In the genomic region with DNA sequence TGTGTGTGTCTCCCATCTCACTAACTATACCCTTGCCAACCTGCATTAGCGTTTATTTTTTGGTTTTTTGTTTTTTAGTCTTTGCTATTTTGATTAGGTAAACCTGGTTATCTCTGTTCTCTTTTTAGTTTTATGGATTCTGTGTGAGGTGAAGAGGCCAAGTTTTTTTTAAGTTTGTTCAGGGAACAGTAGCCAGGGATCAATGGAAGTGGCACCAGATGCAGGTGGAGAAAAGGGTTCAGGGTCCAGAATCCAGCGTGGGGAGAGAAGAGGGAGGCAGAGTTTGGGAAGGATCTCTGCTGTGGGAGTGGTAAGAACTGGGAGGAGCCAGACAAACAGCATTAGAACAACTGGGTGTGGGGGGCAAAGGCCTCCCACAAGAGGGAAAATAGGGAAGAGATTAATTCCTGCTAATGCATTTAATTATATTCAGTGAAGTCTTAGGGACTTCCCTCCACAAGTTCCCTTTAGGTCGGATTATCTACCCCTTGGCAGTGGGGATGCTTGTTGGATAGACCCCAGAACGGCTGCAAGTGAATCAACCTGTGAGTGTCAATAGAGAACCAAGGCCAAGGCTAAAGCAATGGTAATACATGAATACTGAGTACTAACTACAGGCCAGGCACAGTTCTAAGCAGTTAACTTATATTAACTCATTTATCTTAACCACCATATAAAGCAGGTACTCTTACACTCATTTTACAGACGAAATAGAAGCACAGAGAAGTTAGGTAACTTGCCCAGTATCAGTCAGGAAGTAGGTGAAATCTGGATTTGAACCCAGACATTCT, we compare ENCODE assay signal across 1 cellular context.
A peak's percentile ranks its signal among the peaks of the same experiment; 100 is the strongest.
TF ChIP-seq lines count a peak whose summit lies in the region.

No MANE protein-coding gene starts in this region.

TF ChIP-seq in HepG2, 621 proteins besides CTCF, POLR2A, EP300 and RAD21 (continued from another document and continues in another):
- TF ChIP-seq, protein P1, sequence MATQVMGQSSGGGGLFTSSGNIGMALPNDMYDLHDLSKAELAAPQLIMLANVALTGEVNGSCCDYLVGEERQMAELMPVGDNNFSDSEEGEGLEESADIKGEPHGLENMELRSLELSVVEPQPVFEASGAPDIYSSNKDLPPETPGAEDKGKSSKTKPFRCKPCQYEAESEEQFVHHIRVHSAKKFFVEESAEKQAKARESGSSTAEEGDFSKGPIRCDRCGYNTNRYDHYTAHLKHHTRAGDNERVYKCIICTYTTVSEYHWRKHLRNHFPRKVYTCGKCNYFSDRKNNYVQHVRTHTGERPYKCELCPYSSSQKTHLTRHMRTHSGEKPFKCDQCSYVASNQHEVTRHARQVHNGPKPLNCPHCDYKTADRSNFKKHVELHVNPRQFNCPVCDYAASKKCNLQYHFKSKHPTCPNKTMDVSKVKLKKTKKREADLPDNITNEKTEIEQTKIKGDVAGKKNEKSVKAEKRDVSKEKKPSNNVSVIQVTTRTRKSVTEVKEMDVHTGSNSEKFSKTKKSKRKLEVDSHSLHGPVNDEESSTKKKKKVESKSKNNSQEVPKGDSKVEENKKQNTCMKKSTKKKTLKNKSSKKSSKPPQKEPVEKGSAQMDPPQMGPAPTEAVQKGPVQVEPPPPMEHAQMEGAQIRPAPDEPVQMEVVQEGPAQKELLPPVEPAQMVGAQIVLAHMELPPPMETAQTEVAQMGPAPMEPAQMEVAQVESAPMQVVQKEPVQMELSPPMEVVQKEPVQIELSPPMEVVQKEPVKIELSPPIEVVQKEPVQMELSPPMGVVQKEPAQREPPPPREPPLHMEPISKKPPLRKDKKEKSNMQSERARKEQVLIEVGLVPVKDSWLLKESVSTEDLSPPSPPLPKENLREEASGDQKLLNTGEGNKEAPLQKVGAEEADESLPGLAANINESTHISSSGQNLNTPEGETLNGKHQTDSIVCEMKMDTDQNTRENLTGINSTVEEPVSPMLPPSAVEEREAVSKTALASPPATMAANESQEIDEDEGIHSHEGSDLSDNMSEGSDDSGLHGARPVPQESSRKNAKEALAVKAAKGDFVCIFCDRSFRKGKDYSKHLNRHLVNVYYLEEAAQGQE (IDR thresholded peaks at IDR 0.05; ENCODE audit: borderline replicate concordance in 1 of 2, low read depth in 1 of 2, low read length in 2 of 2): peak in 1 of 2 experiments; percentile 11; a peak in 1 of 4 replicates
- TF ChIP-seq, protein P2, sequence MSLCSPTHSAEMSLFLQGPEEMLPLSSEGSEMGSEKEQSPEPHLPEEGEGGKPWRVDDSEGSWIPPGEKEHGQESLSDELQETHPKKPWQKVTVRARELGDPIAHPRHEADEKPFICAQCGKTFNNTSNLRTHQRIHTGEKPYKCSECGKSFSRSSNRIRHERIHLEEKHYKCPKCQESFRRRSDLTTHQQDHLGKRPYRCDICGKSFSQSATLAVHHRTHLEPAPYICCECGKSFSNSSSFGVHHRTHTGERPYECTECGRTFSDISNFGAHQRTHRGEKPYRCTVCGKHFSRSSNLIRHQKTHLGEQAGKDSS (CRISPR knock-in tag; IDR thresholded peaks at IDR 0.05; ENCODE audit: borderline replicate concordance, low read depth): no peak
- no peak for TF ChIP-seq CREBL2 (CRISPR knock-in tag; IDR thresholded peaks at IDR 0.05; ENCODE audit: borderline replicate concordance)
- TF ChIP-seq PHF5A (CRISPR knock-in tag; IDR thresholded peaks at IDR 0.05; ENCODE audit: low read depth, unreplicated experiment): peak; percentile 27
- TF ChIP-seq TAF1 (CRISPR knock-in tag; IDR thresholded peaks at IDR 0.05): no peak
- TF ChIP-seq, protein P3, sequence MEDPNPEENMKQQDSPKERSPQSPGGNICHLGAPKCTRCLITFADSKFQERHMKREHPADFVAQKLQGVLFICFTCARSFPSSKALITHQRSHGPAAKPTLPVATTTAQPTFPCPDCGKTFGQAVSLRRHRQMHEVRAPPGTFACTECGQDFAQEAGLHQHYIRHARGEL (CRISPR knock-in tag; IDR thresholded peaks at IDR 0.05): no peak
- no peak for TF ChIP-seq ZNF136 (CRISPR knock-in tag; IDR thresholded peaks at IDR 0.05; ENCODE audit: low read depth)
- TF ChIP-seq ZMYM4 (CRISPR knock-in tag; IDR thresholded peaks at IDR 0.05): peak; percentile 59; the same call in 1 of the 2 replicates
- no peak for TF ChIP-seq KMT2B (CRISPR knock-in tag; IDR thresholded peaks at IDR 0.05)
- TF ChIP-seq ZNF724P (CRISPR knock-in tag; IDR thresholded peaks at IDR 0.05; ENCODE audit: borderline replicate concordance): no peak
- TF ChIP-seq MED8 (CRISPR knock-in tag; IDR thresholded peaks at IDR 0.05; ENCODE audit: insufficient replicate concordance): no peak
- TF ChIP-seq, protein P4, sequence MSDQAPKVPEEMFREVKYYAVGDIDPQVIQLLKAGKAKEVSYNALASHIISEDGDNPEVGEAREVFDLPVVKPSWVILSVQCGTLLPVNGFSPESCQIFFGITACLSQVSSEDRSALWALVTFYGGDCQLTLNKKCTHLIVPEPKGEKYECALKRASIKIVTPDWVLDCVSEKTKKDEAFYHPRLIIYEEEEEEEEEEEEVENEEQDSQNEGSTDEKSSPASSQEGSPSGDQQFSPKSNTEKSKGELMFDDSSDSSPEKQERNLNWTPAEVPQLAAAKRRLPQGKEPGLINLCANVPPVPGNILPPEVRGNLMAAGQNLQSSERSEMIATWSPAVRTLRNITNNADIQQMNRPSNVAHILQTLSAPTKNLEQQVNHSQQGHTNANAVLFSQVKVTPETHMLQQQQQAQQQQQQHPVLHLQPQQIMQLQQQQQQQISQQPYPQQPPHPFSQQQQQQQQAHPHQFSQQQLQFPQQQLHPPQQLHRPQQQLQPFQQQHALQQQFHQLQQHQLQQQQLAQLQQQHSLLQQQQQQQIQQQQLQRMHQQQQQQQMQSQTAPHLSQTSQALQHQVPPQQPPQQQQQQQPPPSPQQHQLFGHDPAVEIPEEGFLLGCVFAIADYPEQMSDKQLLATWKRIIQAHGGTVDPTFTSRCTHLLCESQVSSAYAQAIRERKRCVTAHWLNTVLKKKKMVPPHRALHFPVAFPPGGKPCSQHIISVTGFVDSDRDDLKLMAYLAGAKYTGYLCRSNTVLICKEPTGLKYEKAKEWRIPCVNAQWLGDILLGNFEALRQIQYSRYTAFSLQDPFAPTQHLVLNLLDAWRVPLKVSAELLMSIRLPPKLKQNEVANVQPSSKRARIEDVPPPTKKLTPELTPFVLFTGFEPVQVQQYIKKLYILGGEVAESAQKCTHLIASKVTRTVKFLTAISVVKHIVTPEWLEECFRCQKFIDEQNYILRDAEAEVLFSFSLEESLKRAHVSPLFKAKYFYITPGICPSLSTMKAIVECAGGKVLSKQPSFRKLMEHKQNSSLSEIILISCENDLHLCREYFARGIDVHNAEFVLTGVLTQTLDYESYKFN (CRISPR knock-in tag; conservative IDR thresholded peaks at IDR 0.05): peak; percentile 97
- no peak for TF ChIP-seq ZFX (CRISPR knock-in tag; IDR thresholded peaks at IDR 0.05; ENCODE audit: low read depth)
- TF ChIP-seq, protein P5, sequence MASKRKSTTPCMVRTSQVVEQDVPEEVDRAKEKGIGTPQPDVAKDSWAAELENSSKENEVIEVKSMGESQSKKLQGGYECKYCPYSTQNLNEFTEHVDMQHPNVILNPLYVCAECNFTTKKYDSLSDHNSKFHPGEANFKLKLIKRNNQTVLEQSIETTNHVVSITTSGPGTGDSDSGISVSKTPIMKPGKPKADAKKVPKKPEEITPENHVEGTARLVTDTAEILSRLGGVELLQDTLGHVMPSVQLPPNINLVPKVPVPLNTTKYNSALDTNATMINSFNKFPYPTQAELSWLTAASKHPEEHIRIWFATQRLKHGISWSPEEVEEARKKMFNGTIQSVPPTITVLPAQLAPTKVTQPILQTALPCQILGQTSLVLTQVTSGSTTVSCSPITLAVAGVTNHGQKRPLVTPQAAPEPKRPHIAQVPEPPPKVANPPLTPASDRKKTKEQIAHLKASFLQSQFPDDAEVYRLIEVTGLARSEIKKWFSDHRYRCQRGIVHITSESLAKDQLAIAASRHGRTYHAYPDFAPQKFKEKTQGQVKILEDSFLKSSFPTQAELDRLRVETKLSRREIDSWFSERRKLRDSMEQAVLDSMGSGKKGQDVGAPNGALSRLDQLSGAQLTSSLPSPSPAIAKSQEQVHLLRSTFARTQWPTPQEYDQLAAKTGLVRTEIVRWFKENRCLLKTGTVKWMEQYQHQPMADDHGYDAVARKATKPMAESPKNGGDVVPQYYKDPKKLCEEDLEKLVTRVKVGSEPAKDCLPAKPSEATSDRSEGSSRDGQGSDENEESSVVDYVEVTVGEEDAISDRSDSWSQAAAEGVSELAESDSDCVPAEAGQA (IDR thresholded peaks at IDR 0.05; ENCODE audit: low read depth): no peak
- TF ChIP-seq, protein P5 (CRISPR knock-in tag; IDR thresholded peaks at IDR 0.05; ENCODE audit: borderline replicate concordance): no peak
- TF ChIP-seq XRCC5 (optimal IDR thresholded peaks at IDR 0.05; ENCODE audit: low read length): no peak
- no peak; the same call in 1 of the 2 replicates for TF ChIP-seq IRF2 (CRISPR knock-in tag; IDR thresholded peaks at IDR 0.05)
- no peak for TF ChIP-seq REXO4 (CRISPR knock-in tag; IDR thresholded peaks at IDR 0.05; ENCODE audit: borderline replicate concordance)
- TF ChIP-seq ZNF317 (CRISPR knock-in tag; IDR thresholded peaks at IDR 0.05): peak; percentile 38; the same call in 1 of the 2 replicates
- TF ChIP-seq MAF1 (CRISPR knock-in tag; IDR thresholded peaks at IDR 0.05; ENCODE audit: borderline replicate concordance): no peak
- TF ChIP-seq, protein P6, sequence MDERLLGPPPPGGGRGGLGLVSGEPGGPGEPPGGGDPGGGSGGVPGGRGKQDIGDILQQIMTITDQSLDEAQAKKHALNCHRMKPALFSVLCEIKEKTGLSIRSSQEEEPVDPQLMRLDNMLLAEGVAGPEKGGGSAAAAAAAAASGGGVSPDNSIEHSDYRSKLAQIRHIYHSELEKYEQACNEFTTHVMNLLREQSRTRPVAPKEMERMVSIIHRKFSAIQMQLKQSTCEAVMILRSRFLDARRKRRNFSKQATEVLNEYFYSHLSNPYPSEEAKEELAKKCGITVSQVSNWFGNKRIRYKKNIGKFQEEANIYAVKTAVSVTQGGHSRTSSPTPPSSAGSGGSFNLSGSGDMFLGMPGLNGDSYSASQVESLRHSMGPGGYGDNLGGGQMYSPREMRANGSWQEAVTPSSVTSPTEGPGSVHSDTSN (CRISPR knock-in tag; IDR thresholded peaks at IDR 0.05): no peak
- TF ChIP-seq HNF4G (IDR thresholded peaks at IDR 0.05; ENCODE audit: borderline replicate concordance, low read depth, low read length): peak; percentile 48; the same call in 1 of the 2 replicates
- no peak; the same call in 1 of the 2 replicates for TF ChIP-seq HNF4G (CRISPR knock-in tag; IDR thresholded peaks at IDR 0.05; ENCODE audit: borderline replicate concordance, low read depth)
- TF ChIP-seq ZNF256 (CRISPR knock-in tag; conservative IDR thresholded peaks at IDR 0.05): no peak
- TF ChIP-seq MAZ (IDR thresholded peaks at IDR 0.05; ENCODE audit: borderline replicate concordance, low read depth, low read length): no peak
- TF ChIP-seq MAZ (CRISPR knock-in tag; IDR thresholded peaks at IDR 0.05; ENCODE audit: low read depth): peak; percentile 41; the same call in 1 of the 2 replicates
- TF ChIP-seq AHDC1 (CRISPR knock-in tag; IDR thresholded peaks at IDR 0.05; ENCODE audit: borderline replicate concordance): peak; percentile 74; the same call in 1 of the 2 replicates
- TF ChIP-seq RORA (CRISPR knock-in tag; IDR thresholded peaks at IDR 0.05): no peak
- no peak for TF ChIP-seq DMAP1 (CRISPR knock-in tag; IDR thresholded peaks at IDR 0.05)
